Comparison of ENCODE assay signal across 9 cellular contexts in the genomic region with DNA sequence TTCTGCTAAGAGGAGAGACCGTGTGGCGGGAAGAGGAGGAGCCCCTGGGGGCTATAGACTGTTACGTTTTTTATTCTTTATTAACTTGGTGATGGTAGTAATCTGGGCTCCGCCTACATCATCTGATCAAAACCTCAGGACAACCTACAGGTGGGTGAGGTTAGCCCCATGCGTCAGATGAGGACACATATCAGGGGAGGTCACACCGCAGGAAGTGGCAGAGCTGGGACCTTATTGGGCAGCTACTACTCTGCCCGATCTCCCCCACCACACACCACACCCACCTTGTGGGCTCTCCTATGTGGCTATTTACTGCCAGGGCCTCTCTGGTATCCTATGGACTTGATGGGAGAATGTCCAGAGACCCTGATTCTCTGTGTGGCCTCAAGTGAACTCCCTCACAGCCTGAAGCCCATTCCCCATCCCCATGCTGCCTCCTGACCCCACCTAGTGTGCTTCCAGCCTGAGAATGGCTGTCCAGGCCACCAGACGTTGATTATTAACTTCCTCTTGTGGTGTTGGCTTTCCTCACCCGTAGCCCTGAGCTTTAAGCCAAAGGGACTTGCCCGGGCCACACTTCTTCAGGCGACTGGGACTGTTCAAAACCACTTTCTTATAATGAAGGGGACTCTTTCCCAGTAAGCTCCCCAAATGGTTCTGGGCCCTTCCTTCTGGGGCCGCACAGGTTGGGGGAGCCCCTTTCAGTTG. TPM values are rescaled to one million over a fixed set of nuclear protein-coding genes. Genes with fewer than 3 reads are reported as not detected.
DNase-seq lines count a peak whose midpoint lies in the region; ATAC-seq and TF ChIP-seq lines count a peak whose summit lies in the region.
"Had no signal": no experiment of that assay in that cellular context is flagged by ENCODE, and none has a peak within 500 bp of the region (broad histone marks: within the 10 kb centered on the region; RNA-seq: fewer than 3 reads in every experiment).

No MANE protein-coding gene starts in this region.

- DNase-seq in NCI-H510A treated with DMSO at 0.1 percent for 48 hours (lab: John Stamatoyannopoulos, UW) (peak; percentile 72), NCI-H510A (lab: John Stamatoyannopoulos, UW) (no peak), WTC11 (ENCODE audit: low spot score) (no peak), neural crest cell (ENCODE audit: low read depth, low spot score) (no peak), foreskin melanocyte (no peak), NOMO-1 treated with dmso at 0.1 percent for 144 hours (lab: John Stamatoyannopoulos, UW; ENCODE audit: unreplicated experiment) (no peak), EL (no peak)

- H3K9me3 ChIP-seq in HEK293 (ENCODE audit: control insufficient read depth, insufficient read depth, low read depth, low read length) = no peaks in the 10 kb centered on the region

- H3K27me3 Mint-ChIP-seq in WTC11 (ENCODE audit: low read depth) = peaks cover 13% of the 10 kb centered on the region
- H3K27me3 Mint-ChIP-seq in neural crest cell (ENCODE audit: low read depth) = peaks cover 93% of the 10 kb centered on the region

- H3K4me3 Mint-ChIP-seq in WTC11 (peak overlapping the region; percentile 59), neural crest cell (peak overlapping the region; percentile 74)

- H3K9me3 Mint-ChIP-seq in WTC11 = no peaks in the 10 kb centered on the region
- H3K9me3 Mint-ChIP-seq in neural crest cell = no peaks in the 10 kb centered on the region

- peak; percentile 7 for ATAC-seq in WTC11

- no peak for TF ChIP-seq CTCF in HEK293 (tag by site-specific recombination; IDR thresholded peaks at IDR 0.05)
- TF ChIP-seq CTCF in WTC11 (IDR thresholded peaks at IDR 0.05) = no peak
- no peak for TF ChIP-seq CTCF in neural crest cell (conservative IDR thresholded peaks at IDR 0.05)

- H3K27ac ChIP-seq in HEK293 (ENCODE audit: extremely low read depth, low read depth, low read length) = no peak overlapping the region

- POLR2A ChIA-PET in HEK293 (lab: Yijun Ruan, JAX) = no interaction called here
- POLR2A ChIA-PET in WTC11 (lab: Charles Lee) = no interaction called here

- H3K4me3 ChIP-seq in HEK293 (ENCODE audit: low read depth, low read length) = no peak overlapping the region; the same call in 1 of the 2 replicates

- H3K27ac Mint-ChIP-seq in WTC11 (no peak overlapping the region), neural crest cell (ENCODE audit: unreplicated experiment) (no peak overlapping the region)

- H3K36me3 ChIP-seq in HEK293 (ENCODE audit: control insufficient read depth in 2 of 2, insufficient read depth in 1 of 2, low read length in 2 of 2) = no peaks in the 10 kb centered on the region

- H3K4me1 Mint-ChIP-seq in WTC11 (peaks cover 45% of the 10 kb centered on the region), neural crest cell (no peaks in the 10 kb centered on the region)

- H3K4me1 ChIP-seq in HEK293 (ENCODE audit: control insufficient read depth, insufficient read depth, low read length) = no peaks in the 10 kb centered on the region

- H3K36me3 Mint-ChIP-seq in WTC11 (no peaks in the 10 kb centered on the region), neural crest cell (ENCODE audit: low read depth) (no peaks in the 10 kb centered on the region)

- CTCF ChIA-PET in HEK293 (lab: Yijun Ruan, JAX) = interaction anchor here (0.7 to 1.4 kb wide), 4 partner anchors 10 to 160 kb away, joined by 3 to 6 read pairs (median 4); no protein-coding TSS in a partner anchor
- CTCF ChIA-PET in WTC11 (lab: Charles Lee) = interaction anchor here (1.5 to 4.2 kb wide), 5 partner anchors 118 to 253 kb away, joined by 5 to 62 read pairs (median 7); a partner anchor contains a TSS

TF ChIP-seq in HEK293, 187 proteins besides CTCF, POLR2A, EP300 and RAD21 (continues in another document):
- TF ChIP-seq, protein P1, sequence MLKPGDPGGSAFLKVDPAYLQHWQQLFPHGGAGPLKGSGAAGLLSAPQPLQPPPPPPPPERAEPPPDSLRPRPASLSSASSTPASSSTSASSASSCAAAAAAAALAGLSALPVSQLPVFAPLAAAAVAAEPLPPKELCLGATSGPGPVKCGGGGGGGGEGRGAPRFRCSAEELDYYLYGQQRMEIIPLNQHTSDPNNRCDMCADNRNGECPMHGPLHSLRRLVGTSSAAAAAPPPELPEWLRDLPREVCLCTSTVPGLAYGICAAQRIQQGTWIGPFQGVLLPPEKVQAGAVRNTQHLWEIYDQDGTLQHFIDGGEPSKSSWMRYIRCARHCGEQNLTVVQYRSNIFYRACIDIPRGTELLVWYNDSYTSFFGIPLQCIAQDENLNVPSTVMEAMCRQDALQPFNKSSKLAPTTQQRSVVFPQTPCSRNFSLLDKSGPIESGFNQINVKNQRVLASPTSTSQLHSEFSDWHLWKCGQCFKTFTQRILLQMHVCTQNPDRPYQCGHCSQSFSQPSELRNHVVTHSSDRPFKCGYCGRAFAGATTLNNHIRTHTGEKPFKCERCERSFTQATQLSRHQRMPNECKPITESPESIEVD (tag by site-specific recombination; IDR thresholded peaks at IDR 0.05) = no peak
- no peak for TF ChIP-seq OSR2 (tag by site-specific recombination; IDR thresholded peaks at IDR 0.05)
- TF ChIP-seq, protein P2, sequence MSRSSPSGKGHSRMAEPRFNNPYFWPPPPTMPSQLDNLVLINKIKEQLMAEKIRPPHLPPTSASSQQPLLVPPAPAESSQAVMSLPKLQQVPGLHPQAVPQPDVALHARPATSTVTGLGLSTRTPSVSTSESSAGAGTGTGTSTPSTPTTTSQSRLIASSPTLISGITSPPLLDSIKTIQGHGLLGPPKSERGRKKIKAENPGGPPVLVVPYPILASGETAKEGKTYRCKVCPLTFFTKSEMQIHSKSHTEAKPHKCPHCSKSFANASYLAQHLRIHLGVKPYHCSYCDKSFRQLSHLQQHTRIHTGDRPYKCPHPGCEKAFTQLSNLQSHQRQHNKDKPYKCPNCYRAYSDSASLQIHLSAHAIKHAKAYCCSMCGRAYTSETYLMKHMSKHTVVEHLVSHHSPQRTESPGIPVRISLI (tag by site-specific recombination; IDR thresholded peaks at IDR 0.05) = no peak
- no peak for TF ChIP-seq ZNF529 (tag by site-specific recombination; IDR thresholded peaks at IDR 0.05; ENCODE audit: insufficient replicate concordance)
- TF ChIP-seq SETDB1 (IDR thresholded peaks at IDR 0.05; ENCODE audit: insufficient read length, low read length) = no peak
- no peak for TF ChIP-seq ZNF140 (tag by site-specific recombination; IDR thresholded peaks at IDR 0.05)
- no peak for TF ChIP-seq GLIS1 (tag by site-specific recombination; IDR thresholded peaks at IDR 0.05)

TF ChIP-seq in WTC11, 78 proteins besides CTCF, POLR2A, EP300 and RAD21 (continues in another document):
- no peak for TF ChIP-seq MYBL2 (CRISPR knock-in tag; IDR thresholded peaks at IDR 0.05)
- TF ChIP-seq ATF1 (CRISPR knock-in tag; IDR thresholded peaks at IDR 0.05) = no peak
- TF ChIP-seq ZBTB21 (CRISPR knock-in tag; IDR thresholded peaks at IDR 0.05; ENCODE audit: borderline replicate concordance) = no peak
- TF ChIP-seq NFE2L1 (CRISPR knock-in tag; IDR thresholded peaks at IDR 0.05) = no peak
- no peak for TF ChIP-seq SOX15 (CRISPR knock-in tag; IDR thresholded peaks at IDR 0.05)
- TF ChIP-seq, protein P3, sequence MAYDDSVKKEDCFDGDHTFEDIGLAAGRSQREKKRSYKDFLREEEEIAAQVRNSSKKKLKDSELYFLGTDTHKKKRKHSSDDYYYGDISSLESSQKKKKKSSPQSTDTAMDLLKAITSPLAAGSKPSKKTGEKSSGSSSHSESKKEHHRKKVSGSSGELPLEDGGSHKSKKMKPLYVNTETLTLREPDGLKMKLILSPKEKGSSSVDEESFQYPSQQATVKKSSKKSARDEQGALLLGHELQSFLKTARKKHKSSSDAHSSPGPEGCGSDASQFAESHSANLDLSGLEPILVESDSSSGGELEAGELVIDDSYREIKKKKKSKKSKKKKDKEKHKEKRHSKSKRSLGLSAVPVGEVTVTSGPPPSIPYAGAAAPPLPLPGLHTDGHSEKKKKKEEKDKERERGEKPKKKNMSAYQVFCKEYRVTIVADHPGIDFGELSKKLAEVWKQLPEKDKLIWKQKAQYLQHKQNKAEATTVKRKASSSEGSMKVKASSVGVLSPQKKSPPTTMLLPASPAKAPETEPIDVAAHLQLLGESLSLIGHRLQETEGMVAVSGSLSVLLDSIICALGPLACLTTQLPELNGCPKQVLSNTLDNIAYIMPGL (CRISPR knock-in tag; IDR thresholded peaks at IDR 0.05) = no peak
- TF ChIP-seq NFATC4 (CRISPR knock-in tag; IDR thresholded peaks at IDR 0.05) = no peak
- TF ChIP-seq SMAD3 (CRISPR knock-in tag; IDR thresholded peaks at IDR 0.05; ENCODE audit: borderline replicate concordance) = no peak
- no peak for TF ChIP-seq HMGA2 (CRISPR knock-in tag; IDR thresholded peaks at IDR 0.05)
- no peak for TF ChIP-seq SMAD4 (CRISPR knock-in tag; IDR thresholded peaks at IDR 0.05)
- no peak for TF ChIP-seq NR2C2 (CRISPR knock-in tag; IDR thresholded peaks at IDR 0.05)
- TF ChIP-seq, protein P4, sequence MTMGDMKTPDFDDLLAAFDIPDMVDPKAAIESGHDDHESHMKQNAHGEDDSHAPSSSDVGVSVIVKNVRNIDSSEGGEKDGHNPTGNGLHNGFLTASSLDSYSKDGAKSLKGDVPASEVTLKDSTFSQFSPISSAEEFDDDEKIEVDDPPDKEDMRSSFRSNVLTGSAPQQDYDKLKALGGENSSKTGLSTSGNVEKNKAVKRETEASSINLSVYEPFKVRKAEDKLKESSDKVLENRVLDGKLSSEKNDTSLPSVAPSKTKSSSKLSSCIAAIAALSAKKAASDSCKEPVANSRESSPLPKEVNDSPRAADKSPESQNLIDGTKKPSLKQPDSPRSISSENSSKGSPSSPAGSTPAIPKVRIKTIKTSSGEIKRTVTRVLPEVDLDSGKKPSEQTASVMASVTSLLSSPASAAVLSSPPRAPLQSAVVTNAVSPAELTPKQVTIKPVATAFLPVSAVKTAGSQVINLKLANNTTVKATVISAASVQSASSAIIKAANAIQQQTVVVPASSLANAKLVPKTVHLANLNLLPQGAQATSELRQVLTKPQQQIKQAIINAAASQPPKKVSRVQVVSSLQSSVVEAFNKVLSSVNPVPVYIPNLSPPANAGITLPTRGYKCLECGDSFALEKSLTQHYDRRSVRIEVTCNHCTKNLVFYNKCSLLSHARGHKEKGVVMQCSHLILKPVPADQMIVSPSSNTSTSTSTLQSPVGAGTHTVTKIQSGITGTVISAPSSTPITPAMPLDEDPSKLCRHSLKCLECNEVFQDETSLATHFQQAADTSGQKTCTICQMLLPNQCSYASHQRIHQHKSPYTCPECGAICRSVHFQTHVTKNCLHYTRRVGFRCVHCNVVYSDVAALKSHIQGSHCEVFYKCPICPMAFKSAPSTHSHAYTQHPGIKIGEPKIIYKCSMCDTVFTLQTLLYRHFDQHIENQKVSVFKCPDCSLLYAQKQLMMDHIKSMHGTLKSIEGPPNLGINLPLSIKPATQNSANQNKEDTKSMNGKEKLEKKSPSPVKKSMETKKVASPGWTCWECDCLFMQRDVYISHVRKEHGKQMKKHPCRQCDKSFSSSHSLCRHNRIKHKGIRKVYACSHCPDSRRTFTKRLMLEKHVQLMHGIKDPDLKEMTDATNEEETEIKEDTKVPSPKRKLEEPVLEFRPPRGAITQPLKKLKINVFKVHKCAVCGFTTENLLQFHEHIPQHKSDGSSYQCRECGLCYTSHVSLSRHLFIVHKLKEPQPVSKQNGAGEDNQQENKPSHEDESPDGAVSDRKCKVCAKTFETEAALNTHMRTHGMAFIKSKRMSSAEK (CRISPR knock-in tag; IDR thresholded peaks at IDR 0.05; ENCODE audit: borderline replicate concordance) = no peak
- TF ChIP-seq RELA (CRISPR knock-in tag; IDR thresholded peaks at IDR 0.05; ENCODE audit: borderline replicate concordance) = no peak

RNA-seq across cellular contexts. Expression of a gene that starts 8.2 kb away (rescaled TPM):
- total RNA-seq in WTC11 (2021) = 7.9 to 10.2 TPM (median 9.4 TPM) in 3 replicates
- total RNA-seq in neural crest cell = 0.32 and 0.70 TPM in 2 replicates
- total RNA-seq: SK-MEL-5 had no signal
